In genomic region chr11:121067453-121067852, GRCh38 we compare ENCODE assay signal across 13 cellular contexts. TPM values are rescaled to one million over a fixed set of nuclear protein-coding genes. Genes with fewer than 3 reads are reported as not detected.
DNase-seq lines count a peak whose midpoint lies in the region; ATAC-seq and TF ChIP-seq lines count a peak whose summit lies in the region.
"Had no signal": no experiment of that assay in that cellular context is flagged by ENCODE, and none has a peak within 500 bp of the region (broad histone marks: within the 10 kb centered on the region; RNA-seq: fewer than 3 reads in every experiment).

No MANE protein-coding gene starts in this region.

- H3K27me3 ChIP-seq in left lung (no peaks in the 10 kb centered on the region), esophagus squamous epithelium (no peaks in the 10 kb centered on the region)
- H3K27me3 ChIP-seq: BE2C, neutrophil had no signal

- no peaks in the 10 kb centered on the region for H3K9me3 ChIP-seq in left lung
- no peaks in the 10 kb centered on the region for H3K9me3 ChIP-seq in esophagus squamous epithelium
- H3K9me3 ChIP-seq: BE2C, neutrophil had no signal

- intact Hi-C loops in left lung (cut with DNase I): no loop called here
- intact Hi-C loops in esophagus squamous epithelium (cut with DNase I): no loop called here

- no peak for TF ChIP-seq CTCF in left lung (IDR thresholded peaks at IDR 0.05)
- TF ChIP-seq CTCF in esophagus squamous epithelium (IDR thresholded peaks at IDR 0.05): no peak

- 70 to 86% methylated on average over 2 of the region's 2 CpGs for WGBS in esophagus squamous epithelium, 2 donors

- in situ Hi-C loops in Caki2 (cut with HindIII; ENCODE audit: low pct_unique_long_range_greater_than_20kb, low sequenced_read_pairs): no loop called here

- H3K4me3 ChIP-seq in left lung: no peak overlapping the region
- H3K4me3 ChIP-seq in esophagus squamous epithelium: no peak overlapping the region

- H3K27ac ChIP-seq in left lung (peak overlapping the region in 1 of 2 donors; percentile 7), esophagus squamous epithelium (no peak overlapping the region)
- H3K27ac ChIP-seq: neutrophil had no signal

- DNase-seq in Caki2 (ENCODE audit: low read depth): peak; percentile 3
- DNase-seq in NCI-H146 (lab: John Stamatoyannopoulos, UW): peak; percentile 75
- DNase-seq in RPMI8226: peak; percentile 5
- no peak for DNase-seq in left lung
- DNase-seq in hypothalamus (lab: John Stamatoyannopoulos, UW): no peak
- no peak for DNase-seq in esophagus squamous epithelium (lab: John Stamatoyannopoulos, UW)
- DNase-seq: NCI-H82; stimulated activated CD8-positive, alpha-beta memory T cell treated with anti-CD3 and anti-CD28 coated beads, Interleukin-4, amount 100 ng/mL, for 48 hours had no signal

- H3K4me1 ChIP-seq in left lung: no peaks in the 10 kb centered on the region
- H3K4me1 ChIP-seq in esophagus squamous epithelium: peaks cover 0 to 14% (median 5%) of the 10 kb centered on the region in 3 donors
- H3K4me1 ChIP-seq: BE2C had no signal

- no peak for TF ChIP-seq POLR2A in esophagus squamous epithelium (IDR thresholded peaks at IDR 0.05)

- ATAC-seq in left lung: peak; percentile 90
- no peak for ATAC-seq in HG03342 (IDR thresholded peaks at IDR 0.05; ENCODE audit: unreplicated experiment)
- no peak for ATAC-seq in HG03280 (IDR thresholded peaks at IDR 0.05; ENCODE audit: unreplicated experiment)

- H3K36me3 ChIP-seq in left lung (peaks cover 0 to 28% of the 10 kb centered on the region in 2 donors), esophagus squamous epithelium (peaks cover 0 to 55% (median 0%) of the 10 kb centered on the region in 3 donors)
- H3K36me3 ChIP-seq: neutrophil had no signal

RNA-seq across cellular contexts. Expression of gene TECTA, which starts 33.6 kb away (rescaled TPM):
- 0.78 TPM in 1 of 2 replicates, not detected in the other for total RNA-seq in Caki2 (2014; rRNA removed; shearing (Covaris generic); ENCODE audit: low replicate concordance)
- total RNA-seq in left lung (under 1 TPM; 0.58 to 0.87 TPM), esophagus squamous epithelium (under 1 TPM in 1 of 4 donors, not detected in 3; 0.38 TPM)
- total RNA-seq: HT-29 had no signal

RNA-seq across cellular contexts. Expression of gene TBCEL, which starts 43.6 kb away (rescaled TPM):
- 18.3 and 18.9 TPM in 2 replicates for total RNA-seq in Caki2 (2014; rRNA removed; shearing (Covaris generic); ENCODE audit: low replicate concordance)
- total RNA-seq in left lung (10 to 100 TPM; 27.5 to 38.0 TPM), esophagus squamous epithelium (10 to 100 TPM in 1 of 4 donors, 1 to 10 TPM in 3; 3.9 to 28.6 (median 7.4) TPM)

Comparison
In these comparisons a context has a peak if more than half of its experiments do, and no peak if none do; other contexts are left out.
1. DNase-seq: peak in Caki2 (single experiment), NCI-H146 (single experiment) and RPMI8226 (single experiment); none in left lung (0 of 2), hypothalamus (0 of 51) and esophagus squamous epithelium (single experiment).